Comparison of ENCODE assay signal across 26 cellular contexts in the genomic region with DNA sequence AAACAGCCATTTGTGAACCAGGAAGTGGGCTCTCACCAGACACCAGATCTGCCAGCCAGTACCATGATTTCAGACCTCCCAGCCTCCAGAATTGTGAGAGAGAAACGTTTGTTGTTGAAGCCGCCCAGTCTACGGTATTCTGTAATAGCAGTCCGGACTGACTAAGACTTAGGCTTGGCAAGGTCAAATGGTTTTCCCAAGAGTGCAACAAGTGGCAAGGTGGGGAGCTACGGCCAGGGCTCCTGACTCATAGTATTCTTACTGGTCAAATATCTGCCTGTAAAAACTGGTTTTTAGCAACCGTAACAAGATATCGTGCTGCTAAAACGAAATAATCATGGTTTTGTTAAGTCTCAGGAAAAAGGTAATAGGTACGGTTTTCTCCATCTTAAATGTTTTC.
"Had no signal": no experiment of that assay in that cellular context is flagged by ENCODE, and none has a peak within 500 bp of the region (broad histone marks: within the 10 kb centered on the region; RNA-seq: fewer than 3 reads in every experiment).

No MANE protein-coding gene starts in this region.

- H3K9me3 Mint-ChIP-seq: activated CD4-positive, alpha-beta memory T cell treated with anti-CD3 and anti-CD28 coated beads for 36 hours; activated CD4-positive, alpha-beta T cell treated with anti-CD3 and anti-CD28 coated beads, Interleukin-2, amount 10 ng/mL, durations not matched to agents 24 days and 14 days; activated naive CD4-positive, alpha-beta T cell treated with anti-CD3 and anti-CD28 coated beads, Interleukin-2, amount 50 U/mL, for 72 hours; activated T-helper 2 cell treated with anti-CD3 and anti-CD28 coated beads, Interferon-gamma antibody, Interleukin-2, Interleukin-4, amounts not matched to agents 10 μg/mL and 5 μg/mL and 100 μg/mL, durations not matched to agents 14 hours and 24 hours and 36 hours; naive thymus-derived CD4-positive, alpha-beta T cell; type B pancreatic cell had no signal

- ATAC-seq: activated naive CD4-positive, alpha-beta T cell treated with anti-CD3 and anti-CD28 coated beads, Interleukin-2, amount 50 U/mL, for 72 hours; body of pancreas; gastrocnemius medialis; naive thymus-derived CD4-positive, alpha-beta T cell; pancreas had no signal

- H3K4me1 ChIP-seq: body of pancreas, esophagus squamous epithelium, gastrocnemius medialis, pancreas, right atrium auricular region, uterus had no signal

- H3K27ac ChIP-seq: body of pancreas, epithelial cell of prostate, esophagus squamous epithelium, gastrocnemius medialis, pancreas, right atrium auricular region, thoracic aorta, uterus had no signal

- H3K4me3 ChIP-seq: body of pancreas, esophagus squamous epithelium, gastrocnemius medialis, pancreas, right atrium auricular region, thoracic aorta, uterus had no signal

- FAIRE-seq: colon, endometrium, islet of Langerhans, pancreas had no signal

- H3K27ac Mint-ChIP-seq: activated CD4-positive, alpha-beta memory T cell treated with anti-CD3 and anti-CD28 coated beads for 36 hours; activated CD4-positive, alpha-beta T cell treated with anti-CD3 and anti-CD28 coated beads, Interleukin-2, amount 10 ng/mL, durations not matched to agents 24 days and 14 days; activated naive CD4-positive, alpha-beta T cell treated with anti-CD3 and anti-CD28 coated beads, Interleukin-2, amount 50 U/mL, for 72 hours; activated T-helper 2 cell treated with anti-CD3 and anti-CD28 coated beads, Interferon-gamma antibody, Interleukin-2, Interleukin-4, amounts not matched to agents 10 μg/mL and 5 μg/mL and 100 μg/mL, durations not matched to agents 14 hours and 24 hours and 36 hours; naive thymus-derived CD4-positive, alpha-beta T cell; type B pancreatic cell had no signal

- DNase-seq: activated CD4-positive, alpha-beta memory T cell treated with anti-CD3 and anti-CD28 coated beads for 36 hours; activated CD4-positive, alpha-beta T cell treated with anti-CD3 and anti-CD28 coated beads, Interleukin-2, amount 10 ng/mL, durations not matched to agents 24 days and 14 days; activated CD4-positive, CD25-positive, alpha-beta regulatory T cell treated with anti-CD3 and anti-CD28 coated beads, Interleukin-2, amount 50 U/mL, for 72 hours; activated T-cell treated with anti-CD3 and anti-CD28 coated beads, Interleukin-2, amount 50 U/mL, for 48 hours; anterior cingulate cortex; body of pancreas; effector CD8-positive, alpha-beta T cell; esophagus squamous epithelium; gastrocnemius medialis; glutamatergic neuron; mammary epithelial cell; midbrain; naive thymus-derived CD4-positive, alpha-beta T cell; pancreas; stimulated activated naive CD4-positive, alpha-beta T cell; T-helper 2 cell; uterus had no signal

- H3K4me3 Mint-ChIP-seq: activated CD4-positive, alpha-beta memory T cell treated with anti-CD3 and anti-CD28 coated beads for 36 hours; activated CD4-positive, alpha-beta T cell treated with anti-CD3 and anti-CD28 coated beads, Interleukin-2, amount 10 ng/mL, durations not matched to agents 24 days and 14 days; naive thymus-derived CD4-positive, alpha-beta T cell; type B pancreatic cell had no signal

- H3K36me3 Mint-ChIP-seq: activated CD4-positive, alpha-beta memory T cell treated with anti-CD3 and anti-CD28 coated beads for 36 hours; activated naive CD4-positive, alpha-beta T cell treated with anti-CD3 and anti-CD28 coated beads, Interleukin-2, amount 50 U/mL, for 72 hours; naive thymus-derived CD4-positive, alpha-beta T cell; type B pancreatic cell had no signal

- H3K4me1 Mint-ChIP-seq: activated CD4-positive, alpha-beta T cell treated with anti-CD3 and anti-CD28 coated beads, Interleukin-2, amount 10 ng/mL, durations not matched to agents 24 days and 14 days; naive thymus-derived CD4-positive, alpha-beta T cell had no signal

- H3K36me3 ChIP-seq: esophagus squamous epithelium, gastrocnemius medialis, pancreas, right atrium auricular region, thoracic aorta, uterus had no signal

- H3K27me3 ChIP-seq: body of pancreas, esophagus squamous epithelium, gastrocnemius medialis, pancreas, right atrium auricular region, uterus had no signal

- H3K27me3 Mint-ChIP-seq: activated CD4-positive, alpha-beta memory T cell treated with anti-CD3 and anti-CD28 coated beads for 36 hours; activated CD4-positive, alpha-beta T cell treated with anti-CD3 and anti-CD28 coated beads, Interleukin-2, amount 10 ng/mL, durations not matched to agents 24 days and 14 days; naive thymus-derived CD4-positive, alpha-beta T cell; type B pancreatic cell had no signal

- H3K9me3 ChIP-seq: body of pancreas, esophagus squamous epithelium, gastrocnemius medialis, pancreas, right atrium auricular region, thoracic aorta, uterus had no signal
